8 cellular contexts compared by ENCODE assay signal in the genomic region with DNA sequence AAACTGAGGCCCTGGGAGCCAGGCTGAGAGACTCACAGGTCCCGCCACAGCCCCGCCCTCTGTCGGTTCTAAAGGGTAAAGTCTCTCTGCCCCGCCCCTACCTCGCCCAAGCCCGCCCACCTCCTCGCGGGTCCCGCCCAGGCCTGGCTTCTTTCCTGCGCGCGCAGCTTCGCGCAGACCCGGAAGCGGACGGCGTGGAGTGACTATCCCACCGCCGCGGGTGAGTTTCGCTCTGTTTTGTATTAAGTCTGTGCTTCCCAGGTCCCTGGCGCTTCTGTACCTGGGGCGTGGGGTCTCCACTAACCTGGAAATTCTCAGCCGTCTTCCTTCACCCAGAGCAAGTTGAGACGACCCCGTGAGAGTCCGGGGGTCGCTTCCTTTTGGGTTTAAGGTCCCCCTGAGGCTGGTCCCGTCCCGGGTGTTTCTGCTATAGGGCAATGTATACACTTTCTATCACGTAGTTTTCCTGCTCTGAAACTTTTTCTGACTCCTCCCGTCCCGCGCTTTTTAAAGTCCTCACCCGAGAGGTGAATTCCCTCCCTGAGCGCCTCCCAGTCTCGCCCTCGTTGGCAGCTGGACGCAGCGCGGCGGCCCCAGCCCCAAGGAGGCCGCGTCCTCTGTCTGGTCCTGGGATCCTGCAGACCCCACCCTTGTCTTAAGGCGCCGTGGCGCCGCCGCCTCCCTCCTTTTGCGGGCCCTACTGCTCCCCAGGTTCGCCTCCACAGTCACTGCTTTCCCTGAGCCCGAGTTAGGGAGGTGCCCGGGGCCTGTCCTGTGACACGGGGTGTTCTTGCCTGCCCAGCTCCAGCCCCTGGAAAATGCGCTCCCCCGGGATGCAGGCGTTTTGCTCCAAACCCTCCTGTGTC. TPM values are rescaled to one million over a fixed set of nuclear protein-coding genes. Genes with fewer than 3 reads are reported as not detected.
DNase-seq lines count a peak whose midpoint lies in the region; ATAC-seq and TF ChIP-seq lines count a peak whose summit lies in the region.

A gene (plus strand): TSS at position 176 of the 866 bp plus-strand sequence. CDS start 2,867 bp downstream, outside the sequence.

- H3K27me3 ChIP-seq in esophagus muscularis mucosa (no peaks in the 10 kb centered on the region), muscle layer of duodenum (ENCODE audit: low read depth, low read length) (no peaks in the 10 kb centered on the region)

- intact Hi-C loops in esophagus muscularis mucosa (cut with DNase I) = loop anchor here (2.0 to 10.0 kb wide), 2 partner anchors 30 to 200 kb away; a partner anchor contains a TSS

- peak within 1 kb of the TSS; percentile 92 for H3K4me3 Mint-ChIP-seq in activated T-cell treated with anti-CD3 and anti-CD28 coated beads, Interleukin-2, amount 50 U/mL, for 24 hours

- no peaks in the 10 kb centered on the region for H3K27me3 Mint-ChIP-seq in activated T-cell treated with anti-CD3 and anti-CD28 coated beads, Interleukin-2, amount 50 U/mL, for 24 hours

- H3K9me3 ChIP-seq in esophagus muscularis mucosa (no peaks in the 10 kb centered on the region), muscle layer of duodenum (ENCODE audit: control insufficient read depth in 1 of 2, low read length in 2 of 2) (no peaks in the 10 kb centered on the region)

- no peak for TF ChIP-seq EP300 in esophagus muscularis mucosa (IDR thresholded peaks at IDR 0.05)

- H3K36me3 Mint-ChIP-seq in activated T-cell treated with anti-CD3 and anti-CD28 coated beads, Interleukin-2, amount 50 U/mL, for 24 hours (ENCODE audit: low read depth) = peaks cover 68% of the 10 kb centered on the region

- peaks cover 24% of the 10 kb centered on the region for H3K9me3 Mint-ChIP-seq in activated T-cell treated with anti-CD3 and anti-CD28 coated beads, Interleukin-2, amount 50 U/mL, for 24 hours

- H3K4me1 Mint-ChIP-seq in activated T-cell treated with anti-CD3 and anti-CD28 coated beads, Interleukin-2, amount 50 U/mL, for 24 hours (ENCODE audit: low read depth) = peaks cover 33% of the 10 kb centered on the region

- TF ChIP-seq POLR2A in esophagus muscularis mucosa (IDR thresholded peaks at IDR 0.05; ENCODE audit: low read depth) = peak; percentile 48

- H3K27ac ChIP-seq in esophagus muscularis mucosa (replicated peaks in 1 of 4) (peak within 1 kb of the TSS; percentile 79 to 89 (median 84)), muscle layer of duodenum (ENCODE audit: low read length) (peak within 1 kb of the TSS; percentile 72)

- TF ChIP-seq CTCF in esophagus muscularis mucosa (IDR thresholded peaks at IDR 0.05) = peak; percentile 47 to 62 (median 49)

- peak; percentile 90 for ATAC-seq in GM21528 (IDR thresholded peaks at IDR 0.05; ENCODE audit: low FRiP score, unreplicated experiment)

- H3K27ac Mint-ChIP-seq in activated T-cell treated with anti-CD3 and anti-CD28 coated beads, Interleukin-2, amount 50 U/mL, for 24 hours = peak within 1 kb of the TSS; percentile 91

- H3K4me1 ChIP-seq in esophagus muscularis mucosa (peaks cover 8 to 28% (median 25%) of the 10 kb centered on the region in 4 donors), muscle layer of duodenum (ENCODE audit: control insufficient read depth in 1 of 2, insufficient read depth in 2 of 2, low read length in 2 of 2) (peaks cover 0 to 5% of the 10 kb centered on the region in 2 donors)

- H3K36me3 ChIP-seq in esophagus muscularis mucosa (peaks cover 6 to 24% (median 17%) of the 10 kb centered on the region in 4 donors), muscle layer of duodenum (ENCODE audit: control insufficient read depth in 1 of 2, insufficient read depth in 2 of 2, low read length in 2 of 2) (peaks cover 4% of the 10 kb centered on the region in 2 donors)

- WGBS in esophagus muscularis mucosa = under 1% methylated on average over 48 of the region's 58 CpGs

- DNase-seq in DMS153 (lab: John Stamatoyannopoulos, UW) (peak; percentile 70), OCI-M2 (lab: John Stamatoyannopoulos, UW; ENCODE audit: unreplicated experiment) (peak; percentile 28), esophagus muscularis mucosa (ENCODE audit: extremely low spot score) (peak; percentile 99)
- peak; percentile 83 for DNase-seq in Jurkat, Clone E6-1 (ENCODE audit: low read depth, low spot score)
- DNase-seq in activated T-cell treated with anti-CD3 and anti-CD28 coated beads, Interleukin-2, amount 50 U/mL, for 24 hours = peak; percentile 99
- DNase-seq in stimulated activated CD8-positive, alpha-beta memory T cell treated with anti-CD3 and anti-CD28 coated beads, Interleukin-7, amount 100 ng/mL, for 24 hours (ENCODE audit: low read depth) = peak; percentile 98

- peak within 1 kb of the TSS; percentile 80 for H3K4me3 ChIP-seq in Jurkat, Clone E6-1 (ENCODE audit: low read length)
- H3K4me3 ChIP-seq in esophagus muscularis mucosa (peak within 1 kb of the TSS; percentile 65 to 85 (median 74)), muscle layer of duodenum (ENCODE audit: low read depth in 1 of 2, low read length in 2 of 2) (peak within 1 kb of the TSS; percentile 69 to 82)

RNA-seq across cellular contexts. Expression of the gene that starts here (rescaled TPM):
- polyA plus RNA-seq in Jurkat, Clone E6-1 (2012; ENCODE audit: insufficient read depth, insufficient read length) = 4.3 TPM
- 10 to 100 TPM in 1 of 4 donors, 1 to 10 TPM in 3; 7.1 to 12.5 (median 8.5) TPM for total RNA-seq in esophagus muscularis mucosa

Comparison
In these comparisons a context has a peak if more than half of its experiments do, and no peak if none do; other contexts are left out.
1. Peak in every context shown above with its lines: DNase-seq, ATAC-seq, H3K4me3 ChIP-seq and H3K27ac ChIP-seq.
2. DNase-seq: peak in every context shown above with its lines; median percentile 99 in activated T-cell treated with anti-CD3 and anti-CD28 coated beads, Interleukin-2, amount 50 U/mL, for 24 hours; 99 in esophagus muscularis mucosa; 98 in stimulated activated CD8-positive, alpha-beta memory T cell treated with anti-CD3 and anti-CD28 coated beads, Interleukin-7, amount 100 ng/mL, for 24 hours; 83 in Jurkat, Clone E6-1; 70 in DMS153; 28 in OCI-M2.